35 cellular contexts compared by ENCODE assay signal in genomic region chr19:53664760-53665159, GRCh38. TPM values are rescaled to one million over a fixed set of nuclear protein-coding genes. Genes with fewer than 3 reads are reported as not detected.
"Had no signal": no experiment of that assay in that cellular context is flagged by ENCODE, and none has a peak within 500 bp of the region (broad histone marks: within the 10 kb centered on the region; RNA-seq: fewer than 3 reads in every experiment).

No MANE protein-coding gene starts in this region.

- H3K9me3 ChIP-seq: MG63 had no signal

- H3K27me3 Mint-ChIP-seq: activated CD4-positive, alpha-beta T cell treated with anti-CD3 and anti-CD28 coated beads, Interleukin-2, amount 10 ng/mL, durations not matched to agents 24 days and 14 days; activated naive CD4-positive, alpha-beta T cell treated with anti-CD3 and anti-CD28 coated beads, Interleukin-2, amount 10 ng/mL, durations not matched to agents 7 days and 5 days; activated naive CD8-positive, alpha-beta T cell treated with anti-CD3 and anti-CD28 coated beads, Interleukin-2, amount 50 U/mL, for 24 hours had no signal

- H3K27ac ChIP-seq: WERI-Rb-1 had no signal

- DNase-seq: activated CD4-positive, alpha-beta T cell treated with anti-CD3 and anti-CD28 coated beads, Interleukin-2, amount 10 ng/mL, durations not matched to agents 24 days and 14 days; activated CD4-positive, alpha-beta T cell treated with anti-CD3 and anti-CD28 coated beads, Interleukin-2, amount 50 U/mL, for 48 hours; activated CD8-positive, alpha-beta memory T cell treated with anti-CD3 and anti-CD28 coated beads, Interleukin-2, amount 50 U/mL, for 4 hours; activated effector memory CD4-positive, alpha-beta T cell treated with Interleukin-2 at 50 U/mL for 16 hours; activated naive CD4-positive, alpha-beta T cell treated with anti-CD3 and anti-CD28 coated beads, Interleukin-2, amount 10 ng/mL, durations not matched to agents 7 days and 5 days; activated naive CD8-positive, alpha-beta T cell treated with anti-CD3 and anti-CD28 coated beads, Interleukin-2, amount 50 U/mL, for 24 hours; activated T-cell treated with anti-CD3 and anti-CD28 coated beads for 4 hours; activated T-cell treated with anti-CD3 and anti-CD28 coated beads, Interleukin-2, amount 50 U/mL, for 48 hours; anterior cingulate cortex; caudate nucleus; cerebellar nuclear complex; Kasumi-1; KG1; MG63; NCI-H1048; NCI-H1105 treated with DMSO at 0.1 percent for 48 hours; NCI-H1436; NCI-H1694; NCI-H1930; NCI-H2081 treated with DMSO at 0.1 percent for 48 hours; NCI-H226; NCI-H446 treated with DMSO at 0.1 percent for 48 hours; NCI-H524; NCI-H69; NK-92 treated with Interleukin-12 subunit alpha and Interleukin-12 subunit beta, amount 100 ng/mL, for 24 hours; OCI-M1; Right ventricle myocardium superior; SW 1271; T-helper 1 cell; T-helper 2 cell; T-helper 9 cell; WERI-Rb-1 had no signal

- H3K36me3 ChIP-seq: MG63, WERI-Rb-1 had no signal

- H3K27me3 ChIP-seq: MG63 had no signal

- H3K4me3 ChIP-seq: MG63 had no signal

- H3K36me3 Mint-ChIP-seq: activated naive CD4-positive, alpha-beta T cell treated with anti-CD3 and anti-CD28 coated beads, Interleukin-2, amount 10 ng/mL, durations not matched to agents 7 days and 5 days; activated naive CD8-positive, alpha-beta T cell; brain had no signal

- H3K4me3 Mint-ChIP-seq: activated CD4-positive, alpha-beta T cell treated with anti-CD3 and anti-CD28 coated beads, Interleukin-2, amount 10 ng/mL, durations not matched to agents 24 days and 14 days; activated naive CD4-positive, alpha-beta T cell treated with anti-CD3 and anti-CD28 coated beads, Interleukin-2, amount 10 ng/mL, durations not matched to agents 7 days and 5 days; activated naive CD8-positive, alpha-beta T cell; activated naive CD8-positive, alpha-beta T cell treated with anti-CD3 and anti-CD28 coated beads, Interleukin-2, amount 50 U/mL, for 24 hours; brain had no signal

- H3K4me1 Mint-ChIP-seq: activated CD4-positive, alpha-beta T cell treated with anti-CD3 and anti-CD28 coated beads, Interleukin-2, amount 10 ng/mL, durations not matched to agents 24 days and 14 days; activated naive CD4-positive, alpha-beta T cell treated with anti-CD3 and anti-CD28 coated beads, Interleukin-2, amount 10 ng/mL, durations not matched to agents 7 days and 5 days; activated naive CD8-positive, alpha-beta T cell treated with anti-CD3 and anti-CD28 coated beads, Interleukin-2, amount 50 U/mL, for 24 hours had no signal

- H3K27ac Mint-ChIP-seq: activated CD4-positive, alpha-beta T cell treated with anti-CD3 and anti-CD28 coated beads, Interleukin-2, amount 10 ng/mL, durations not matched to agents 24 days and 14 days; activated naive CD4-positive, alpha-beta T cell treated with anti-CD3 and anti-CD28 coated beads, Interleukin-2, amount 10 ng/mL, durations not matched to agents 7 days and 5 days; activated naive CD8-positive, alpha-beta T cell; activated naive CD8-positive, alpha-beta T cell treated with anti-CD3 and anti-CD28 coated beads, Interleukin-2, amount 50 U/mL, for 24 hours; brain had no signal

RNA-seq across cellular contexts. Expression of gene DPRX, which starts 33.0 kb away (rescaled TPM):
- total RNA-seq: activated CD4-positive, alpha-beta T cell treated with anti-CD3 and anti-CD28 coated beads, Interleukin-2, amount 10 ng/mL, durations not matched to agents 24 days and 14 days; bronchial epithelial cell; Right ventricle myocardium superior had no signal
